Comparison of ENCODE assay signal across 1 cellular context in the genomic region with DNA sequence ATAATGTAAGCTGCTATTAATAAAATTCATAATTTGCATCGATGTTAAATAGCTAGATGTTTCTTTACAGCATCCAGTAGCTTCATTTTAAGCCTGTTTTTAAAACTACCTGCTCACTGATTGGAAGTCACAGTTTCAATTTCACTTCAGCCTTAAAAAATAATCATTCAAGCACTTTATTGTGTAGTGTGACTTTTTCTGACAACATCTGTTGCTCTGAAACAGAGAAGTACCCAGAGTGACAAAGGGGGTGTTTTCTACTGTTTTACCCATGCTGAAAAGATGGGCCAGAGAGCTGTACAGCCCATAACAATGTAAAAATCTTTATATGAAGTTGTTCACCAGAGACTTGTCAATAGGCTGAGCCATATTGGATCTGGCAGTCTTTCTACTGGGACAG.
TF ChIP-seq lines count a peak whose summit lies in the region.

No MANE protein-coding gene starts in this region.

TF ChIP-seq in GM12878, 131 proteins besides CTCF, POLR2A, EP300 and RAD21 (continued from another document):
- TF ChIP-seq, protein P1, sequence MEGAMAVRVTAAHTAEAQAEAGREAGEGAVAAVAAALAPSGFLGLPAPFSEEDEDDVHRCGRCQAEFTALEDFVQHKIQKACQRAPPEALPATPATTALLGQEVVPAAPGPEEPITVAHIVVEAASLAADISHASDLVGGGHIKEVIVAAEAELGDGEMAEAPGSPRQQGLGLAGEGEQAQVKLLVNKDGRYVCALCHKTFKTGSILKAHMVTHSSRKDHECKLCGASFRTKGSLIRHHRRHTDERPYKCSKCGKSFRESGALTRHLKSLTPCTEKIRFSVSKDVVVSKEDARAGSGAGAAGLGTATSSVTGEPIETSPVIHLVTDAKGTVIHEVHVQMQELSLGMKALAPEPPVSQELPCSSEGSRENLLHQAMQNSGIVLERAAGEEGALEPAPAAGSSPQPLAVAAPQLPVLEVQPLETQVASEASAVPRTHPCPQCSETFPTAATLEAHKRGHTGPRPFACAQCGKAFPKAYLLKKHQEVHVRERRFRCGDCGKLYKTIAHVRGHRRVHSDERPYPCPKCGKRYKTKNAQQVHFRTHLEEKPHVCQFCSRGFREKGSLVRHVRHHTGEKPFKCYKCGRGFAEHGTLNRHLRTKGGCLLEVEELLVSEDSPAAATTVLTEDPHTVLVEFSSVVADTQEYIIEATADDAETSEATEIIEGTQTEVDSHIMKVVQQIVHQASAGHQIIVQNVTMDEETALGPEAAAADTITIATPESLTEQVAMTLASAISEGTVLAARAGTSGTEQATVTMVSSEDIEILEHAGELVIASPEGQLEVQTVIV (IDR thresholded peaks at IDR 0.05; ENCODE audit: borderline replicate concordance, partially characterized antibody): no peak
- TF ChIP-seq FOXM1 (IDR thresholded peaks at IDR 0.05; ENCODE audit: low read depth, low read length): no peak
